ENCODE assay signal across 10 cellular contexts in genomic region chr15:28885630-28886430, GRCh38. TPM values are rescaled to one million over a fixed set of nuclear protein-coding genes. Genes with fewer than 3 reads are reported as not detected.
A peak's percentile ranks its signal among the peaks of the same experiment; 100 is the strongest.
DNase-seq lines count a peak whose midpoint lies in the region; ATAC-seq and TF ChIP-seq lines count a peak whose summit lies in the region.
"Had no signal": no experiment of that assay in that cellular context is flagged by ENCODE, and none has a peak within 500 bp of the region (broad histone marks: within the 10 kb centered on the region; RNA-seq: fewer than 3 reads in every experiment).

TSS of gene APBA2 (plus strand) at chr15:28885974. CDS start at chr15:29053885, 167,911 bp downstream.

- H3K27me3 Mint-ChIP-seq in mesothelial cell of epicardium (ENCODE audit: low read depth): no peaks in the 10 kb centered on the region

- H3K36me3 ChIP-seq in thoracic aorta: no peaks in the 10 kb centered on the region

- no peaks in the 10 kb centered on the region for H3K9me3 ChIP-seq in thoracic aorta

- TF ChIP-seq CTCF in 22Rv1 (IDR thresholded peaks at IDR 0.05) (peak; percentile 11; the same call in 1 of the 2 replicates), mesothelial cell of epicardium (IDR thresholded peaks at IDR 0.05; ENCODE audit: unreplicated experiment) (no peak), thoracic aorta (IDR thresholded peaks at IDR 0.05) (no peak)

- H3K27ac ChIP-seq in 22Rv1: no peak within 1 kb of the TSS
- no peak within 1 kb of the TSS for H3K27ac ChIP-seq in thoracic aorta
- H3K27ac ChIP-seq: epithelial cell of prostate had no signal

- peaks cover 0 to 12% of the 10 kb centered on the region in 2 donors for H3K4me1 ChIP-seq in thoracic aorta (ENCODE audit: control insufficient read depth in 1 of 2, low read depth in 2 of 2)

- CTCF ChIA-PET in HEK293T (lab: Yijun Ruan, JAX): interaction anchor here (1.2 kb wide), 1 partner anchor 62 kb away, joined by 3 read pairs; no protein-coding TSS in a partner anchor

- H3K36me3 Mint-ChIP-seq in mesothelial cell of epicardium: no peaks in the 10 kb centered on the region

- POLR2A ChIA-PET in HEK293T (lab: Yijun Ruan, JAX): interaction anchor here (0.9 to 1.4 kb wide), 3 partner anchors 9 to 26 kb away, joined by 3 to 6 read pairs (median 3); no protein-coding TSS in a partner anchor

- no peaks in the 10 kb centered on the region for H3K9me3 Mint-ChIP-seq in mesothelial cell of epicardium

- no peak for ATAC-seq in thoracic aorta (ENCODE audit: insufficient number of reproducible peaks, low FRiP score, low read depth)
- no peak for ATAC-seq in HG03025 (IDR thresholded peaks at IDR 0.05; ENCODE audit: low FRiP score, unreplicated experiment)
- no peak for ATAC-seq in GM18519 (IDR thresholded peaks at IDR 0.05; ENCODE audit: low FRiP score, unreplicated experiment)
- ATAC-seq: GM12878 had no signal

- peak within 1 kb of the TSS; percentile 70 for H3K4me3 Mint-ChIP-seq in mesothelial cell of epicardium

- peak; percentile 65 for DNase-seq in HEK293T (ENCODE audit: extremely low spot score)
- DNase-seq in activated CD4-positive, alpha-beta T cell treated with anti-CD3 and anti-CD28 coated beads, Interleukin-2, amount 50 U/mL, for 4 hours: peak; percentile 27 to 38
- DNase-seq in effector CD4-positive, alpha-beta T cell: peak; percentile 20
- DNase-seq in mesothelial cell of epicardium (ENCODE audit: low spot score in 2 of 2, unreplicated experiment in 2 of 2): peak in 1 of 2 experiments; percentile 65
- DNase-seq in thoracic aorta (ENCODE audit: low spot score): no peak

- peak within 1 kb of the TSS; percentile 69 for H3K4me3 ChIP-seq in thoracic aorta
- H3K4me3 ChIP-seq: GM12878 had no signal

- no peak within 1 kb of the TSS for H3K27ac Mint-ChIP-seq in mesothelial cell of epicardium

- peaks cover 12% of the 10 kb centered on the region for H3K4me1 Mint-ChIP-seq in mesothelial cell of epicardium

- H3K27me3 ChIP-seq in thoracic aorta (replicated peaks; ENCODE audit: insufficient read depth): peaks cover 3% of the 10 kb centered on the region

TF ChIP-seq in HEK293T, 16 proteins besides CTCF, POLR2A, EP300 and RAD21:
- TF ChIP-seq FOXM1 (IDR thresholded peaks at IDR 0.05; ENCODE audit: borderline replicate concordance) (no peak), FOXK2 (IDR thresholded peaks at IDR 0.05) (no peak), L3MBTL2 (conservative IDR thresholded peaks at IDR 0.05) (0 out of 2 replicates have a peak, but pooled peaks have one; percentile 3), TARDBP (IDR thresholded peaks at IDR 0.05) (no peak)

RNA-seq across cellular contexts. Expression of gene APBA2, which starts in this region (rescaled TPM):
- 33.1 to 36.7 TPM (median 34.3 TPM) in 3 replicates for total RNA-seq in mesothelial cell of epicardium
- 1 to 10 TPM; 4.9 to 5.6 TPM for total RNA-seq in thoracic aorta
